In genomic region chr1:189220750-189221149, GRCh38 we compare ENCODE assay signal across 1 cellular context.
TF ChIP-seq lines count a peak whose summit lies in the region.

No MANE protein-coding gene starts in this region.

TF ChIP-seq in GM23338, 12 proteins besides CTCF, POLR2A, EP300 and RAD21 (continued from another document):
- no peak for TF ChIP-seq ZNF462 (CRISPR knock-in tag; IDR thresholded peaks at IDR 0.05)
- no peak for TF ChIP-seq REST (IDR thresholded peaks at IDR 0.05; ENCODE audit: unreplicated experiment)
- no peak for TF ChIP-seq EZH2 (IDR thresholded peaks at IDR 0.05; ENCODE audit: low read depth, unreplicated experiment)
- no peak for TF ChIP-seq EZH2phosphoT487 (IDR thresholded peaks at IDR 0.05; ENCODE audit: unreplicated experiment)
- TF ChIP-seq POLR2AphosphoS5 (IDR thresholded peaks at IDR 0.05; ENCODE audit: low read depth) = no peak
- no peak for TF ChIP-seq JUNB (IDR thresholded peaks at IDR 0.05; ENCODE audit: unreplicated experiment)
- no peak for TF ChIP-seq ETS1 (IDR thresholded peaks at IDR 0.05)
- TF ChIP-seq ZNF114 (CRISPR knock-in tag; IDR thresholded peaks at IDR 0.05) = no peak
- no peak for TF ChIP-seq ZNF331 (CRISPR knock-in tag; IDR thresholded peaks at IDR 0.05; ENCODE audit: low read depth)
- TF ChIP-seq NANOG (IDR thresholded peaks at IDR 0.05; ENCODE audit: borderline replicate concordance) = no peak
- no peak for TF ChIP-seq CREB1 (CRISPR knock-in tag; IDR thresholded peaks at IDR 0.05; ENCODE audit: low read depth)
